8 cellular contexts compared by ENCODE assay signal in the genomic region with DNA sequence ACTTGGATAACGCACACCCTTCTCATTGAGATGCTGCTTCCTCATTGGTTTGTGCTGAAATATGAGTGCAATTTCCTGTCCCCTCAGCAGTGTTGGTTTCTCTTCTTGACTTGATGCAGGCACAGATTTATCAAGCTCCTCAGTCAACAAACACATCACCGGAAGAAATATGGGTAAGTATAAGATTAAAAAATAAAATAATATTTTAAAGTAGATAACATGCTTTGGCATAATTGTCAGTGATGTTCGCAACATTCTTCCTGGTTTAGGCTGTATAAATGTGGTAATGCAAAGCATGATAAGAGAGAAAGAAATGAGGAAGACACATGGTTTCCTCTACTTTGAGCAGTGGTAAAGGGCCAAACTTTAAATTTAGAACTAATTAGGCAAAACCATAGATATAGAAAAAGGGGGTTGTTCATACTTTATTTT. TPM values are rescaled to one million over a fixed set of nuclear protein-coding genes. Genes with fewer than 3 reads are reported as not detected.
DNase-seq lines count a peak whose midpoint lies in the region; ATAC-seq, FAIRE-seq and TF ChIP-seq lines count a peak whose summit lies in the region.

A gene with protein sequence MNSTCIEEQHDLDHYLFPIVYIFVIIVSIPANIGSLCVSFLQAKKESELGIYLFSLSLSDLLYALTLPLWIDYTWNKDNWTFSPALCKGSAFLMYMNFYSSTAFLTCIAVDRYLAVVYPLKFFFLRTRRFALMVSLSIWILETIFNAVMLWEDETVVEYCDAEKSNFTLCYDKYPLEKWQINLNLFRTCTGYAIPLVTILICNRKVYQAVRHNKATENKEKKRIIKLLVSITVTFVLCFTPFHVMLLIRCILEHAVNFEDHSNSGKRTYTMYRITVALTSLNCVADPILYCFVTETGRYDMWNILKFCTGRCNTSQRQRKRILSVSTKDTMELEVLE (plus strand): TSS at position 86 of the 432 bp plus-strand sequence. CDS start 5,713 bp downstream, outside the sequence.

- peaks cover 30% of the 10 kb centered on the region for H3K36me3 Mint-ChIP-seq in stimulated activated naive CD8-positive, alpha-beta T cell treated with anti-CD3 and anti-CD28 coated beads, Interleukin-15, Interleukin-2, amounts not matched to agents 100 ng/mL and 50 ng/mL, for 24 hours (ENCODE audit: low read depth)

- no peaks in the 10 kb centered on the region for H3K9me3 Mint-ChIP-seq in stimulated activated naive CD8-positive, alpha-beta T cell treated with anti-CD3 and anti-CD28 coated beads, Interleukin-15, Interleukin-2, amounts not matched to agents 100 ng/mL and 50 ng/mL, for 24 hours

- DNase-seq in K562 (ENCODE audit: extremely low read depth in 1 of 4, low spot score in 3 of 4) (no peak), thyroid gland (no peak), NCI-H146 (lab: John Stamatoyannopoulos, UW) (no peak), HT-29 (ENCODE audit: low spot score) (no peak)

- no peaks in the 10 kb centered on the region for H3K79me2 ChIP-seq in K562 (ENCODE audit: control insufficient read depth, insufficient read depth, low read length)

- no peak for TF ChIP-seq EP300 in K562 (IDR thresholded peaks at IDR 0.05; ENCODE audit: low read length)

- H4K20me1 ChIP-seq in K562 (replicated peaks; ENCODE audit: control insufficient read depth, insufficient read depth, low read length), result no peaks in the 10 kb centered on the region

- H3K9ac ChIP-seq in K562 (ENCODE audit: insufficient read depth in 1 of 2, low read depth in 2 of 2, low read length in 2 of 2), result no peak within 1 kb of the TSS

- in situ Hi-C loops in K562 (cut with MboI), result no loop called here

- H3K4me1 Mint-ChIP-seq in stimulated activated naive CD8-positive, alpha-beta T cell treated with anti-CD3 and anti-CD28 coated beads, Interleukin-15, Interleukin-2, amounts not matched to agents 100 ng/mL and 50 ng/mL, for 24 hours (ENCODE audit: low read depth), result peaks cover 77% of the 10 kb centered on the region

- FAIRE-seq in K562 (lab: Jason Lieb, UNC), result no peak

- no peaks in the 10 kb centered on the region for H3K27me3 Mint-ChIP-seq in stimulated activated naive CD8-positive, alpha-beta T cell treated with anti-CD3 and anti-CD28 coated beads, Interleukin-15, Interleukin-2, amounts not matched to agents 100 ng/mL and 50 ng/mL, for 24 hours

- H3K4me3 ChIP-seq in K562 (no peak within 1 kb of the TSS), thyroid gland (replicated peaks in 1 of 3) (no peak within 1 kb of the TSS)

- ATAC-seq in GM18502 (IDR thresholded peaks at IDR 0.05; ENCODE audit: poor library complexity, unreplicated experiment) (peak; percentile 74), GM21529 (IDR thresholded peaks at IDR 0.05; ENCODE audit: unreplicated experiment) (peak; percentile 68), K562 (no peak)

- no peak for TF ChIP-seq CTCF in K562 (IDR thresholded peaks at IDR 0.05 in 2 of 3, conservative IDR thresholded peaks at IDR 0.05 in 1 of 3; ENCODE audit: insufficient read depth in 2 of 3, low read depth in 1 of 3, low read length in 3 of 3)
- TF ChIP-seq CTCF in thyroid gland (IDR thresholded peaks at IDR 0.05), result no peak

- H3K36me3 ChIP-seq in KOPT-K1 (ENCODE audit: insufficient read depth, low read length) (no peaks in the 10 kb centered on the region), K562 (ENCODE audit: control insufficient read depth, insufficient read depth, low read length) (no peaks in the 10 kb centered on the region), thyroid gland (no peaks in the 10 kb centered on the region)

- POLR2A ChIA-PET in K562 (lab: Yijun Ruan, JAX), result no interaction called here

- H3K4me2 ChIP-seq in K562 (ENCODE audit: insufficient read depth, low read length), result no peak within 1 kb of the TSS

- H3K4me1 ChIP-seq in K562 (replicated peaks in 1 of 2; ENCODE audit: control insufficient read depth in 2 of 2, insufficient read depth in 2 of 2, low read length in 2 of 2) (no peaks in the 10 kb centered on the region), thyroid gland (no peaks in the 10 kb centered on the region)

- TF ChIP-seq RAD21 in K562 (CRISPR knock-in tag; conservative IDR thresholded peaks at IDR 0.05 in 1 of 2, IDR thresholded peaks at IDR 0.05 in 1 of 2), result no peak

- whole genome bisulfite sequencing in K562 (ENCODE audit: insufficient coverage, low coverage, missing lambda C conversion rate), result 49% methylated on average over 3 of the region's 3 CpGs
- 67 to 70% methylated on average over 3 of the region's 3 CpGs for WGBS in thyroid gland, 2 donors

- no peak for TF ChIP-seq POLR2A in K562 (conservative IDR thresholded peaks at IDR 0.05)
- TF ChIP-seq POLR2A in thyroid gland (IDR thresholded peaks at IDR 0.05), result no peak

- peak within 1 kb of the TSS; percentile 79 for H3K27ac ChIP-seq in KOPT-K1 (ENCODE audit: low read depth, low read length, poor library complexity, severe bottlenecking)
- no peak within 1 kb of the TSS for H3K27ac ChIP-seq in K562 (ENCODE audit: extremely low read depth, low read depth, low read length)
- H3K27ac ChIP-seq in thyroid gland, result peak within 1 kb of the TSS in 1 of 3 donors; percentile 26

- no peaks in the 10 kb centered on the region for H3K9me1 ChIP-seq in K562 (ENCODE audit: control insufficient read depth, insufficient read depth, low read length)

- intact Hi-C loops in K562 (cut with micrococcal nuclease), result no loop called here
- intact Hi-C loops in thyroid gland (cut with DNase I), result no loop called here

- H3K9me3 ChIP-seq in KOPT-K1 (ENCODE audit: insufficient read depth, low read length, poor library complexity, severe bottlenecking) (no peaks in the 10 kb centered on the region), K562 (replicated peaks; ENCODE audit: control insufficient read depth, insufficient read depth, low read depth, low read length) (no peaks in the 10 kb centered on the region), thyroid gland (no peaks in the 10 kb centered on the region)

- peak within 1 kb of the TSS; percentile 97 for H3K4me3 Mint-ChIP-seq in stimulated activated naive CD8-positive, alpha-beta T cell treated with anti-CD3 and anti-CD28 coated beads, Interleukin-15, Interleukin-2, amounts not matched to agents 100 ng/mL and 50 ng/mL, for 24 hours

- 0 out of 2 replicates have a peak within 1 kb of the TSS, but pooled peaks have one; percentile 66 for H2AFZ ChIP-seq in K562 (ENCODE audit: low read depth, low read length)

- peak within 1 kb of the TSS; percentile 98 for H3K27ac Mint-ChIP-seq in stimulated activated naive CD8-positive, alpha-beta T cell treated with anti-CD3 and anti-CD28 coated beads, Interleukin-15, Interleukin-2, amounts not matched to agents 100 ng/mL and 50 ng/mL, for 24 hours

- CTCF ChIA-PET in K562 (lab: Yijun Ruan, JAX; ENCODE audit: low intra/inter-chr PET ratio), result no interaction called here

- H3K27me3 ChIP-seq in K562 (ENCODE audit: control insufficient read depth in 2 of 2, insufficient read depth in 2 of 2, low read length in 2 of 2) (no peaks in the 10 kb centered on the region), thyroid gland (no peaks in the 10 kb centered on the region)

- BruUV-seq in K562 (replicated peaks; lab: Mats Ljungman, UMichigan), result no TSS peak

TF ChIP-seq in K562, 482 proteins besides CTCF, POLR2A, EP300 and RAD21 (continues in another document):
- no peak for TF ChIP-seq POU5F1 (IDR thresholded peaks at IDR 0.05; ENCODE audit: borderline replicate concordance, low read depth, low read length, partially characterized antibody)
- no peak for TF ChIP-seq RBBP5 (IDR thresholded peaks at IDR 0.05; ENCODE audit: borderline replicate concordance, insufficient read depth, low read length, poor library complexity, severe bottlenecking)
- TF ChIP-seq, protein P1, sequence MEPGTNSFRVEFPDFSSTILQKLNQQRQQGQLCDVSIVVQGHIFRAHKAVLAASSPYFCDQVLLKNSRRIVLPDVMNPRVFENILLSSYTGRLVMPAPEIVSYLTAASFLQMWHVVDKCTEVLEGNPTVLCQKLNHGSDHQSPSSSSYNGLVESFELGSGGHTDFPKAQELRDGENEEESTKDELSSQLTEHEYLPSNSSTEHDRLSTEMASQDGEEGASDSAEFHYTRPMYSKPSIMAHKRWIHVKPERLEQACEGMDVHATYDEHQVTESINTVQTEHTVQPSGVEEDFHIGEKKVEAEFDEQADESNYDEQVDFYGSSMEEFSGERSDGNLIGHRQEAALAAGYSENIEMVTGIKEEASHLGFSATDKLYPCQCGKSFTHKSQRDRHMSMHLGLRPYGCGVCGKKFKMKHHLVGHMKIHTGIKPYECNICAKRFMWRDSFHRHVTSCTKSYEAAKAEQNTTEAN (CRISPR knock-in tag; IDR thresholded peaks at IDR 0.05), result no peak
- no peak for TF ChIP-seq ETV5 (CRISPR knock-in tag; IDR thresholded peaks at IDR 0.05; ENCODE audit: low read depth)
- no peak for TF ChIP-seq ZC3H8 (IDR thresholded peaks at IDR 0.05)
- TF ChIP-seq KDM4B (IDR thresholded peaks at IDR 0.05; ENCODE audit: borderline replicate concordance in 2 of 2, low read depth in 1 of 2), result no peak

RNA-seq across cellular contexts. Expression of the gene that starts here (rescaled TPM):
- not detected in 2 replicates for total RNA-seq in K562 (2011; cell fraction: chromatin; rRNA removed; ENCODE audit: low replicate concordance)
- total RNA-seq in K562 (2011; cell fraction: nucleolus; rRNA removed), result not detected in 2 replicates
- not detected in 2 replicates for total RNA-seq in K562 (2011; cell fraction: nucleoplasm; rRNA removed)
- total RNA-seq in K562 (2014; rRNA removed) (0.04 TPM in 1 of 2 replicates, not detected in the other), K562 (2014; rRNA removed; fragmentation: Illumina TruSeq; extraction: Trizol) (0.03 TPM in 1 of 2 replicates, not detected in the other), K562 (2015; rRNA removed; fragmentation: Illumina TruSeq; extraction: Trizol) (0.11 and 0.26 TPM in 2 replicates), K562 (2021) (0.04 TPM in 2 replicates), thyroid gland (1 to 10 TPM in 1 of 4 donors, under 1 TPM in 3; 0.44 to 1.3 (median 0.70) TPM)
- polyA plus RNA-seq in K562 (2011; rRNA removed) (not detected in 2 replicates), K562 (2014; fragmentation: Illumina TruSeq; extraction: Trizol) (not detected in 2 replicates), K562 (2014; fragmentation: Nextera tagmentation; extraction: Ambion mirVana) (under 1 TPM in 1 of 2 experiments, not detected in 1; 0.03 TPM), K562 (2014; rRNA removed) (not detected in 2 replicates)
- not detected in 2 replicates for polyA plus RNA-seq in K562 (2011; cell fraction: cytosol; rRNA removed)
- polyA plus RNA-seq in K562 (2011; cell fraction: nucleus; rRNA removed), result not detected in 2 replicates
- 0.05 and 0.14 TPM in 2 replicates for polyA plus RNA-seq in K562 (2012)
- polyA minus RNA-seq in K562 (2011; rRNA and poly(A)+ RNA removed), result not detected in 2 replicates
- not detected in 2 replicates for polyA minus RNA-seq in K562 (2011; cell fraction: cytosol; rRNA and poly(A)+ RNA removed)
- not detected in 2 replicates for polyA minus RNA-seq in K562 (2011; cell fraction: nucleus; rRNA and poly(A)+ RNA removed)
- total RNA-seq in HT-29 (2014; rRNA removed; shearing (Covaris generic)), result not detected in 2 replicates
